ENCODE assay signal across 12 cellular contexts in genomic region chr6:111791415-111791814, GRCh38.
DNase-seq lines count a peak whose midpoint lies in the region; ATAC-seq, FAIRE-seq and TF ChIP-seq lines count a peak whose summit lies in the region.
"Had no signal": no experiment of that assay in that cellular context is flagged by ENCODE, and none has a peak within 500 bp of the region (broad histone marks: within the 10 kb centered on the region; RNA-seq: fewer than 3 reads in every experiment).

No MANE protein-coding gene starts in this region.

- peaks cover 2% of the 10 kb centered on the region for H3F3A ChIP-seq in smooth muscle cell (ENCODE audit: low read depth)

- no peaks in the 10 kb centered on the region for H4K20me1 ChIP-seq in HepG2 (ENCODE audit: insufficient read depth, low read length)
- peaks cover 43% of the 10 kb centered on the region for H4K20me1 ChIP-seq in smooth muscle cell (ENCODE audit: low read depth)

- H3K4me3 ChIP-seq in HepG2 (replicated peaks in 1 of 3; ENCODE audit: insufficient read depth in 1 of 3, low read depth in 2 of 3, low read length in 3 of 3) (no peak overlapping the region), right lobe of liver (no peak overlapping the region), fibroblast of mammary gland (ENCODE audit: control insufficient read depth, low read depth, low read length) (no peak overlapping the region), smooth muscle cell (no peak overlapping the region)

- no peak for TF ChIP-seq EP300 in HepG2 (IDR thresholded peaks at IDR 0.05; ENCODE audit: low read depth in 2 of 2, low read length in 2 of 2)
- no peak for TF ChIP-seq EP300 in HepG2 (CRISPR knock-in tag; IDR thresholded peaks at IDR 0.05; ENCODE audit: borderline replicate concordance)

- H3K36me3 ChIP-seq in HepG2 (replicated peaks in 1 of 2; ENCODE audit: control insufficient read depth in 1 of 2, insufficient read depth in 2 of 2, low read length in 2 of 2), result no peaks in the 10 kb centered on the region
- H3K36me3 ChIP-seq in right lobe of liver, result no peaks in the 10 kb centered on the region
- no peaks in the 10 kb centered on the region for H3K36me3 ChIP-seq in smooth muscle cell (ENCODE audit: low read depth)
- H3K36me3 ChIP-seq: WERI-Rb-1 had no signal

- H3K9me3 ChIP-seq in HepG2 (ENCODE audit: low read length) (no peaks in the 10 kb centered on the region), right lobe of liver (no peaks in the 10 kb centered on the region), smooth muscle cell (replicated peaks; ENCODE audit: low read depth) (no peaks in the 10 kb centered on the region)

- DNase-seq in HepG2 (ENCODE audit: low spot score) (no peak), right lobe of liver (no peak), fibroblast of mammary gland (ENCODE audit: low read depth) (peak; percentile 38), smooth muscle cell (lab: John Stamatoyannopoulos, UW; ENCODE audit: unreplicated experiment) (no peak), NCI-H1694 treated with DMSO at 0.1 percent for 48 hours (lab: John Stamatoyannopoulos, UW) (no peak)
- DNase-seq: activated gamma-delta T cell treated with Interleukin-2 at 50 U/mL for 16 hours, NCI-H1930, WERI-Rb-1 had no signal

- TF ChIP-seq CTCF in HepG2 (CRISPR knock-in tag; IDR thresholded peaks at IDR 0.05) (no peak), right lobe of liver (IDR thresholded peaks at IDR 0.05) (no peak), fibroblast of mammary gland (conservative IDR thresholded peaks at IDR 0.05; ENCODE audit: control insufficient read depth, insufficient read depth, low read depth, low read length) (no peak), smooth muscle cell (IDR thresholded peaks at IDR 0.05; ENCODE audit: borderline replicate concordance, insufficient read depth, poor library complexity, severe bottlenecking) (no peak)

- H3K27ac ChIP-seq in HepG2 (ENCODE audit: extremely low read length, insufficient read depth, low read length), result no peak overlapping the region
- H3K27ac ChIP-seq in right lobe of liver, result no peak overlapping the region
- H3K27ac ChIP-seq in smooth muscle cell (ENCODE audit: low read depth), result no peak overlapping the region
- H3K27ac ChIP-seq: WERI-Rb-1 had no signal

- H3K79me2 ChIP-seq in HepG2 (ENCODE audit: insufficient read depth, low read length), result peaks cover 19% of the 10 kb centered on the region
- peaks cover 80% of the 10 kb centered on the region for H3K79me2 ChIP-seq in smooth muscle cell (ENCODE audit: low read depth)

- CTCF ChIA-PET in HepG2 (lab: Yijun Ruan, JAX; ENCODE audit: low intra/inter-chr PET ratio, low total read pairs), result no interaction called here

- 20% methylated on average over 2 of the region's 2 CpGs for WGBS in HepG2 (ENCODE audit: low lambda C conversion rate)
- 20% methylated on average over 2 of the region's 2 CpGs for WGBS in right lobe of liver (ENCODE audit: insufficient coverage, low coverage, low lambda C conversion rate, missing lambda C conversion rate)
- WGBS in smooth muscle cell (ENCODE audit: low lambda C conversion rate), result 53% methylated on average over 2 of the region's 2 CpGs

- peaks cover 78% of the 10 kb centered on the region for H3K4me1 ChIP-seq in HepG2 (ENCODE audit: insufficient read depth, low read length)
- no peaks in the 10 kb centered on the region for H3K4me1 ChIP-seq in right lobe of liver
- H3K4me1 ChIP-seq in smooth muscle cell (ENCODE audit: low read depth), result peaks cover 25% of the 10 kb centered on the region

- POLR2A ChIA-PET in HepG2 (lab: Yijun Ruan, JAX), result no interaction called here

- FAIRE-seq in HepG2 (lab: Jason Lieb, UNC), result no peak

- no TSS peak for BruUV-seq in HepG2 (replicated peaks; lab: Mats Ljungman, UMichigan)

- peak overlapping the region; percentile 80; the same call in 1 of the 2 replicates for H3K4me2 ChIP-seq in HepG2 (ENCODE audit: low read depth, low read length)
- peak overlapping the region; percentile 48 for H3K4me2 ChIP-seq in smooth muscle cell

- no peaks in the 10 kb centered on the region for H3K27me3 ChIP-seq in HepG2 (ENCODE audit: control insufficient read depth in 1 of 2, insufficient read depth in 2 of 2, low read length in 2 of 2)
- no peaks in the 10 kb centered on the region for H3K27me3 ChIP-seq in right lobe of liver
- no peaks in the 10 kb centered on the region for H3K27me3 ChIP-seq in smooth muscle cell (ENCODE audit: low read depth)

- H3K9ac ChIP-seq in HepG2 (ENCODE audit: insufficient read depth, low read depth, low read length) (no peak overlapping the region), smooth muscle cell (ENCODE audit: low read depth) (no peak overlapping the region)

- TF ChIP-seq POLR2A in HepG2 (IDR thresholded peaks at IDR 0.05; ENCODE audit: insufficient read depth in 1 of 2, low read depth in 2 of 2, low read length in 2 of 2) (no peak), right lobe of liver (IDR thresholded peaks at IDR 0.05) (no peak)

- intact Hi-C loops in HepG2 (cut with micrococcal nuclease; ENCODE audit: unreplicated experiment), result loop anchor here (5.0 kb wide), 1 partner anchor 51 kb away; no protein-coding TSS in a partner anchor
- intact Hi-C loops in right lobe of liver (cut with DNase I), result no loop called here

- no peak overlapping the region for H2AFZ ChIP-seq in HepG2 (ENCODE audit: low read length)
- no peak overlapping the region for H2AFZ ChIP-seq in smooth muscle cell (ENCODE audit: low read depth)

- ATAC-seq in HepG2, result no peak
- ATAC-seq in right lobe of liver, result no peak
- peak; percentile 60; the same call in 2 of the 3 replicates for ATAC-seq in SK-N-SH treated with all-trans-retinoic acid at 6 μM for 48 hours
- ATAC-seq in GM18517 (IDR thresholded peaks at IDR 0.05; ENCODE audit: unreplicated experiment), result no peak
- no peak for ATAC-seq in HG03442 (IDR thresholded peaks at IDR 0.05; ENCODE audit: unreplicated experiment)
- ATAC-seq: esophagus mucosa had no signal

- in situ Hi-C loops in HepG2 (cut with HindIII; ENCODE audit: extremely low pct_ligation_motif_present, low pct_unique_long_range_greater_than_20kb), result no loop called here

- TF ChIP-seq RAD21 in HepG2 (CRISPR knock-in tag; IDR thresholded peaks at IDR 0.05), result no peak

TF ChIP-seq in HepG2, 621 proteins besides CTCF, POLR2A, EP300 and RAD21 (continues in another document):
- TF ChIP-seq, protein P1, sequence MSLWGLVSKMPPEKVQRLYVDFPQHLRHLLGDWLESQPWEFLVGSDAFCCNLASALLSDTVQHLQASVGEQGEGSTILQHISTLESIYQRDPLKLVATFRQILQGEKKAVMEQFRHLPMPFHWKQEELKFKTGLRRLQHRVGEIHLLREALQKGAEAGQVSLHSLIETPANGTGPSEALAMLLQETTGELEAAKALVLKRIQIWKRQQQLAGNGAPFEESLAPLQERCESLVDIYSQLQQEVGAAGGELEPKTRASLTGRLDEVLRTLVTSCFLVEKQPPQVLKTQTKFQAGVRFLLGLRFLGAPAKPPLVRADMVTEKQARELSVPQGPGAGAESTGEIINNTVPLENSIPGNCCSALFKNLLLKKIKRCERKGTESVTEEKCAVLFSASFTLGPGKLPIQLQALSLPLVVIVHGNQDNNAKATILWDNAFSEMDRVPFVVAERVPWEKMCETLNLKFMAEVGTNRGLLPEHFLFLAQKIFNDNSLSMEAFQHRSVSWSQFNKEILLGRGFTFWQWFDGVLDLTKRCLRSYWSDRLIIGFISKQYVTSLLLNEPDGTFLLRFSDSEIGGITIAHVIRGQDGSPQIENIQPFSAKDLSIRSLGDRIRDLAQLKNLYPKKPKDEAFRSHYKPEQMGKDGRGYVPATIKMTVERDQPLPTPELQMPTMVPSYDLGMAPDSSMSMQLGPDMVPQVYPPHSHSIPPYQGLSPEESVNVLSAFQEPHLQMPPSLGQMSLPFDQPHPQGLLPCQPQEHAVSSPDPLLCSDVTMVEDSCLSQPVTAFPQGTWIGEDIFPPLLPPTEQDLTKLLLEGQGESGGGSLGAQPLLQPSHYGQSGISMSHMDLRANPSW (CRISPR knock-in tag; IDR thresholded peaks at IDR 0.05; ENCODE audit: borderline replicate concordance), result no peak
- no peak for TF ChIP-seq ZNF619 (CRISPR knock-in tag; IDR thresholded peaks at IDR 0.05)
- TF ChIP-seq NFYC (CRISPR knock-in tag; IDR thresholded peaks at IDR 0.05), result no peak
- TF ChIP-seq SMC3 (IDR thresholded peaks at IDR 0.05; ENCODE audit: low read length), result no peak
- no peak for TF ChIP-seq MIXL1 (CRISPR knock-in tag; IDR thresholded peaks at IDR 0.05)
- TF ChIP-seq ZNF816 (CRISPR knock-in tag; IDR thresholded peaks at IDR 0.05; ENCODE audit: borderline replicate concordance), result no peak
- no peak for TF ChIP-seq ISX (CRISPR knock-in tag; conservative IDR thresholded peaks at IDR 0.05)
- no peak for TF ChIP-seq ZSCAN9 (CRISPR knock-in tag; IDR thresholded peaks at IDR 0.05; ENCODE audit: borderline replicate concordance)
- TF ChIP-seq ISL2 (CRISPR knock-in tag; IDR thresholded peaks at IDR 0.05), result no peak

TF ChIP-seq in SK-N-SH treated with all-trans-retinoic acid at 6 μM for 48 hours, 23 proteins besides CTCF, POLR2A, EP300 and RAD21 (continues in another document):
- TF ChIP-seq OSR1 (CRISPR knock-in tag; IDR thresholded peaks at IDR 0.05) (no peak), TOX (CRISPR knock-in tag; IDR thresholded peaks at IDR 0.05; ENCODE audit: borderline replicate concordance) (no peak), CSDC2 (CRISPR knock-in tag; IDR thresholded peaks at IDR 0.05) (no peak), TSHZ2 (CRISPR knock-in tag; IDR thresholded peaks at IDR 0.05) (no peak), GLIS3 (CRISPR knock-in tag; IDR thresholded peaks at IDR 0.05) (no peak), ISL1 (CRISPR knock-in tag; IDR thresholded peaks at IDR 0.05) (no peak)
